ENCODE assay signal across 29 cellular contexts in genomic region chrX:119211649-119212014, GRCh38.
"Had no signal": no experiment of that assay in that cellular context is flagged by ENCODE, and none has a peak within 500 bp of the region (broad histone marks: within the 10 kb centered on the region; RNA-seq: fewer than 3 reads in every experiment).

No MANE protein-coding gene starts in this region.

- H3K27me3 ChIP-seq: hepatocyte, suprapubic skin, tibial artery, upper lobe of right lung had no signal

- H3K4me3 ChIP-seq: hepatocyte, lung, mucosa of descending colon, pancreas, prostate gland, right lobe of liver, smooth muscle cell, suprapubic skin, thoracic aorta, tibial artery, upper lobe of right lung had no signal

- H3K4me3 Mint-ChIP-seq: naive thymus-derived CD4-positive, alpha-beta T cell; natural killer cell treated with Interleukin-12 subunit alpha and Interleukin-12 subunit beta and Interleukin-15 and Interleukin-18, amount 100 ng/mL, for 72 hours; neural crest cell; stimulated activated naive CD8-positive, alpha-beta T cell treated with anti-CD3 and anti-CD28 coated beads, Interleukin-15, Interleukin-2, amounts not matched to agents 100 ng/mL and 50 ng/mL, for 24 hours had no signal

- H3K9me3 Mint-ChIP-seq: natural killer cell treated with Interleukin-12 subunit alpha and Interleukin-12 subunit beta and Interleukin-15 and Interleukin-18, amount 100 ng/mL, for 72 hours; stimulated activated naive CD8-positive, alpha-beta T cell treated with anti-CD3 and anti-CD28 coated beads, Interleukin-15, Interleukin-2, amounts not matched to agents 100 ng/mL and 50 ng/mL, for 24 hours had no signal

- H3K27ac Mint-ChIP-seq: naive thymus-derived CD4-positive, alpha-beta T cell; natural killer cell treated with Interleukin-12 subunit alpha and Interleukin-12 subunit beta and Interleukin-15 and Interleukin-18, amount 100 ng/mL, for 72 hours; stimulated activated naive CD8-positive, alpha-beta T cell treated with anti-CD3 and anti-CD28 coated beads, Interleukin-15, Interleukin-2, amounts not matched to agents 100 ng/mL and 50 ng/mL, for 24 hours had no signal

- ATAC-seq: left lobe of liver; mucosa of descending colon; naive thymus-derived CD4-positive, alpha-beta T cell; natural killer cell treated with Interleukin-12 subunit alpha and Interleukin-12 subunit beta and Interleukin-15 and Interleukin-18, amount 100 ng/mL, for 72 hours; pancreas; right lobe of liver; upper lobe of right lung had no signal

- H3K4me1 ChIP-seq: pancreas, prostate gland, right lobe of liver, suprapubic skin, tibial artery, upper lobe of right lung had no signal

- H3K36me3 ChIP-seq: pancreas, prostate gland, right lobe of liver, suprapubic skin, thoracic aorta, tibial artery, upper lobe of right lung had no signal

- H3K9me3 ChIP-seq: mucosa of descending colon, pancreas, prostate gland, right lobe of liver, suprapubic skin, thoracic aorta, tibial artery, upper lobe of right lung had no signal

- H3K27ac ChIP-seq: hepatocyte, pancreas, prostate gland, right lobe of liver, suprapubic skin, thoracic aorta, tibial artery, upper lobe of right lung had no signal

- H3K36me3 Mint-ChIP-seq: naive thymus-derived CD4-positive, alpha-beta T cell; natural killer cell treated with Interleukin-12 subunit alpha and Interleukin-12 subunit beta and Interleukin-15 and Interleukin-18, amount 100 ng/mL, for 72 hours had no signal

- DNase-seq: head of caudate nucleus; islet precursor cell; mesendoderm; midbrain; mucosa of descending colon; naive thymus-derived CD4-positive, alpha-beta T cell; nucleus accumbens; posterior cingulate gyrus; retina; right lobe of liver; stimulated activated CD4-positive, alpha-beta T cell treated with anti-CD3 and anti-CD28 coated beads, Interleukin-12 subunit alpha, Interleukin-12 subunit beta, amount 100 ng/mL, for 4 hours; stimulated activated CD4-positive, alpha-beta T cell treated with anti-CD3 and anti-CD28 coated beads, Interleukin-15, amount 100 ng/mL, for 24 hours; stimulated activated CD4-positive, alpha-beta T cell treated with anti-CD3 and anti-CD28 coated beads, Interleukin-2, amount 100 ng/mL, for 24 hours; stimulated activated CD4-positive, alpha-beta T cell treated with anti-CD3 and anti-CD28 coated beads, Interleukin-4, amount 100 ng/mL, for 1 hour; stimulated activated naive CD4-positive, alpha-beta T cell; tibial artery; trophoblast cell; upper lobe of right lung had no signal
